ENCODE assay signal across 21 cellular contexts in the genomic region with DNA sequence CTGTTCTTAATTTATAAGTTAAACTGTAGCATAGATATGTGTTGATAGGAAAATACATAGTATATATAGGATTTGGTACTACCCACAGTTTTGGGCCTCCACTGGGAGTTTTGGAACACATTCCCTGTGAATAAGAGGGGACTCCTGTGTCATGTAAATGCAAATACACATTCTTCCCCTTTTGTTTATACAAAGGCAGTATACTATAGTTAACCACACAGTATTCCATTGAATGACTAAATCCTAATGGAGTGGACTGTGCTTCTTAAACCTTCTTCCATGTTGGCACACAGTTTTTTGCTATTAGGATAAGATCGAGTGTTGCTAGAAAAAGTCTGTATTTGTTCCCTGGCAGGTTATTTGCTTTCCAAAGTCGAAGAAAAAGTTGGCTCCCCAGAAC. TPM values are rescaled to one million over a fixed set of nuclear protein-coding genes. Genes with fewer than 3 reads are reported as not detected.
DNase-seq lines count a peak whose midpoint lies in the region; ATAC-seq and TF ChIP-seq lines count a peak whose summit lies in the region.
"Had no signal": no experiment of that assay in that cellular context is flagged by ENCODE, and none has a peak within 500 bp of the region (broad histone marks: within the 10 kb centered on the region; RNA-seq: fewer than 3 reads in every experiment).

No MANE protein-coding gene starts in this region.

- H4K8ac ChIP-seq in neuronal stem cell (ENCODE audit: low read depth, low read length), result no peak overlapping the region

- H3K36me3 Mint-ChIP-seq in GM23338 (ENCODE audit: low read depth) (peaks cover 98% of the 10 kb centered on the region), T-helper 17 cell (ENCODE audit: low read depth) (peaks cover 5% of the 10 kb centered on the region)

- no peak overlapping the region for H2BK12ac ChIP-seq in neuronal stem cell (ENCODE audit: low read length)

- no peak overlapping the region for H3K14ac ChIP-seq in neuronal stem cell (ENCODE audit: low read length)

- no peak overlapping the region for H2BK15ac ChIP-seq in neuronal stem cell (ENCODE audit: low read length)

- H2AFZ ChIP-seq in GM23338, result no peak overlapping the region
- H2AFZ ChIP-seq in parathyroid adenoma, result no peak overlapping the region
- no peak overlapping the region for H2AFZ ChIP-seq in neuronal stem cell (ENCODE audit: low read length)

- no CpG with 5 or more reads among the region's 2 CpGs for WGBS in neuronal stem cell (ENCODE audit: extremely low coverage in 2 of 2, insufficient read length in 2 of 2, insufficient replicate concordance in 1 of 2), 2 donors

- H3K18ac ChIP-seq in neuronal stem cell (ENCODE audit: low read length), result no peak overlapping the region

- H3K27me3 ChIP-seq in GM23338 (ENCODE audit: insufficient read depth) (no peaks in the 10 kb centered on the region), HAP-1 (ENCODE audit: low read depth) (no peaks in the 10 kb centered on the region), parathyroid adenoma (ENCODE audit: control insufficient read depth, insufficient read depth, low read length) (no peaks in the 10 kb centered on the region), neuronal stem cell (ENCODE audit: control insufficient read depth in 3 of 3, insufficient read depth in 3 of 3, low read depth in 1 of 3, low read length in 3 of 3) (no peaks in the 10 kb centered on the region)
- H3K27me3 ChIP-seq: BE2C had no signal

- no peak for DNase-seq in GM23338 (ENCODE audit: low spot score)
- DNase-seq in HAP-1 (ENCODE audit: low spot score in 2 of 2), result peak; percentile 47 to 94
- DNase-seq in T-helper 17 cell, result no peak
- no peak for DNase-seq in neuronal stem cell (ENCODE audit: low spot score)
- DNase-seq: ACHN; BE2C; C1 segment of cervical spinal cord; CD4-positive, CD25-positive, alpha-beta regulatory T cell; CD8-positive, alpha-beta memory T cell; COR-L47; DMS 273 treated with DMSO at 0.1 percent for 48 hours; DMS53; DND-41; EL; HFFc6 had no signal

- H3K27ac ChIP-seq in GM23338 (ENCODE audit: low read depth), result peak overlapping the region; percentile 63
- H3K27ac ChIP-seq in parathyroid adenoma, result peak overlapping the region; percentile 34
- H3K27ac ChIP-seq in neuronal stem cell (replicated peaks; ENCODE audit: low read length), result no peak overlapping the region

- H3K9me3 ChIP-seq in HAP-1 (no peaks in the 10 kb centered on the region), T-helper 17 cell (ENCODE audit: control insufficient read depth, low read length, poor library complexity, severe bottlenecking) (no peaks in the 10 kb centered on the region), parathyroid adenoma (ENCODE audit: control insufficient read depth, low read length) (no peaks in the 10 kb centered on the region), neuronal stem cell (replicated peaks in 1 of 2; ENCODE audit: control insufficient read depth in 2 of 2, insufficient read depth in 1 of 2, low read depth in 1 of 2, low read length in 2 of 2) (no peaks in the 10 kb centered on the region)
- H3K9me3 ChIP-seq: BE2C had no signal

- no peak overlapping the region for H3K9ac ChIP-seq in parathyroid adenoma
- H3K9ac ChIP-seq in neuronal stem cell (ENCODE audit: low read depth, low read length, poor library complexity), result no peak overlapping the region

- H3K79me2 ChIP-seq in GM23338 (replicated peaks; ENCODE audit: insufficient read depth) (peaks cover 17% of the 10 kb centered on the region), parathyroid adenoma (peaks cover 6% of the 10 kb centered on the region)

- H3K4me1 Mint-ChIP-seq in GM23338, result peaks cover 42% of the 10 kb centered on the region
- H3K4me1 Mint-ChIP-seq in T-helper 17 cell, result peaks cover 9% of the 10 kb centered on the region

- no peak overlapping the region for H2BK120ac ChIP-seq in neuronal stem cell (ENCODE audit: low read depth, low read length)

- H3F3A ChIP-seq in GM23338 (replicated peaks; ENCODE audit: low read depth), result no peaks in the 10 kb centered on the region

- no peak for TF ChIP-seq CTCF in GM23338 (conservative IDR thresholded peaks at IDR 0.05; ENCODE audit: low read depth in 2 of 2)
- TF ChIP-seq CTCF in parathyroid adenoma (IDR thresholded peaks at IDR 0.05), result no peak

- ATAC-seq in GM23338 (peak; percentile 54), T-helper 17 cell (no peak), HG02981 (IDR thresholded peaks at IDR 0.05; ENCODE audit: unreplicated experiment) (no peak)
- ATAC-seq: GM12878, HCT116 had no signal

- H4K20me1 ChIP-seq in GM23338 (replicated peaks; ENCODE audit: insufficient read depth), result peaks cover 16% of the 10 kb centered on the region

- H3K27me3 Mint-ChIP-seq in GM23338 (ENCODE audit: insufficient read depth, low read depth, poor library complexity) (no peaks in the 10 kb centered on the region), T-helper 17 cell (no peaks in the 10 kb centered on the region)
- H3K27me3 Mint-ChIP-seq: CD4-positive, CD25-positive, alpha-beta regulatory T cell; CD8-positive, alpha-beta memory T cell had no signal

- no peak overlapping the region for H3K4me3 Mint-ChIP-seq in GM23338
- peak overlapping the region; percentile 25 for H3K4me3 Mint-ChIP-seq in T-helper 17 cell
- H3K4me3 Mint-ChIP-seq: CD4-positive, CD25-positive, alpha-beta regulatory T cell; CD8-positive, alpha-beta memory T cell; HFFc6 had no signal

- H2BK5ac ChIP-seq in neuronal stem cell (ENCODE audit: low read length), result no peak overlapping the region

- no peak overlapping the region for H4K91ac ChIP-seq in neuronal stem cell (ENCODE audit: low read depth, low read length, poor library complexity)

- H3K4me1 ChIP-seq in GM23338 (ENCODE audit: insufficient read depth) (peaks cover 19% of the 10 kb centered on the region; the same call in 1 of the 2 replicates), HAP-1 (peaks cover 31% of the 10 kb centered on the region), parathyroid adenoma (peaks cover 42% of the 10 kb centered on the region), neuronal stem cell (ENCODE audit: control insufficient read depth in 2 of 2, insufficient read depth in 1 of 2, low read depth in 1 of 2, low read length in 2 of 2) (no peaks in the 10 kb centered on the region)
- H3K4me1 ChIP-seq: BE2C had no signal

- H3K27ac Mint-ChIP-seq in GM23338 (peak overlapping the region; percentile 60), T-helper 17 cell (no peak overlapping the region)
- H3K27ac Mint-ChIP-seq: HFFc6 had no signal

- no peak overlapping the region for H3K4ac ChIP-seq in neuronal stem cell (ENCODE audit: low read length)

- H3K9me2 ChIP-seq in GM23338 (ENCODE audit: insufficient read depth), result no peaks in the 10 kb centered on the region

- H3K4me2 ChIP-seq in GM23338 (no peak overlapping the region), parathyroid adenoma (ENCODE audit: low read length) (no peak overlapping the region), neuronal stem cell (ENCODE audit: insufficient read depth, low read length, poor library complexity, severe bottlenecking) (no peak overlapping the region)

- H3K4me3 ChIP-seq in GM23338 (no peak overlapping the region), HAP-1 (no peak overlapping the region), parathyroid adenoma (ENCODE audit: low read depth, low read length) (no peak overlapping the region), neuronal stem cell (ENCODE audit: low read length in 2 of 2) (no peak overlapping the region)
- H3K4me3 ChIP-seq: GM12878 had no signal

- peaks cover 73% of the 10 kb centered on the region for H3K36me3 ChIP-seq in GM23338 (ENCODE audit: insufficient read depth)
- H3K36me3 ChIP-seq in HAP-1 (replicated peaks), result peaks cover 70% of the 10 kb centered on the region
- no peaks in the 10 kb centered on the region for H3K36me3 ChIP-seq in parathyroid adenoma (ENCODE audit: control insufficient read depth, insufficient read depth, low read length)
- H3K36me3 ChIP-seq in neuronal stem cell (replicated peaks in 1 of 2; ENCODE audit: control insufficient read depth in 2 of 2, insufficient read depth in 2 of 2, low read length in 2 of 2), result peaks cover 41 to 98% of the 10 kb centered on the region in 2 donors

- no peaks in the 10 kb centered on the region for H3K9me3 Mint-ChIP-seq in GM23338
- H3K9me3 Mint-ChIP-seq: CD8-positive, alpha-beta memory T cell; HFFc6 had no signal

- H3K23ac ChIP-seq in neuronal stem cell (ENCODE audit: low read depth, low read length, poor library complexity), result no peak overlapping the region

- in situ Hi-C loops in HAP-1 (cut with MboI; ENCODE audit: low sequenced_read_pairs), result no loop called here

- peaks cover 3% of the 10 kb centered on the region for H3K79me1 ChIP-seq in neuronal stem cell (ENCODE audit: low read depth, low read length)

- no peak overlapping the region for H2AK5ac ChIP-seq in neuronal stem cell (ENCODE audit: low read depth, low read length)

RNA-seq across cellular contexts. Expression of gene TAC4, which starts 22.2 kb away (rescaled TPM):
- not detected in 2 replicates for total RNA-seq in GM23338 (2014; rRNA removed; shearing (Covaris generic))
- not detected in 2 replicates for polyA plus RNA-seq in GM23338 (2016; fragmentation: Nextera tagmentation; extraction: Ambion mirVana)
- total RNA-seq in T-helper 17 cell, result not detected
- polyA plus RNA-seq in neuronal stem cell (2013, experiment 1 of 2), result not detected
- polyA plus RNA-seq in neuronal stem cell (2013, experiment 2 of 2), result not detected
- total RNA-seq: CD4-positive, CD25-positive, alpha-beta regulatory T cell; CD8-positive, alpha-beta memory T cell; G401; GM12878; H1; HFFc6 had no signal
- polyA plus RNA-seq: CD4-positive, CD25-positive, alpha-beta regulatory T cell; CD8-positive, alpha-beta memory T cell; GM12878 had no signal

RNA-seq across cellular contexts. Expression of gene KAT7, which starts 37.2 kb away (rescaled TPM):
- 187 and 226 TPM in 2 replicates for total RNA-seq in GM23338 (2014; rRNA removed; shearing (Covaris generic))
- 30.5 and 31.0 TPM in 2 replicates for polyA plus RNA-seq in GM23338 (2016; fragmentation: Nextera tagmentation; extraction: Ambion mirVana)
- 100 to 1,000 TPM; 191 to 201 TPM for total RNA-seq in T-helper 17 cell
- polyA plus RNA-seq in neuronal stem cell (2013, experiment 1 of 2), result 94.8 TPM
- 94.3 TPM for polyA plus RNA-seq in neuronal stem cell (2013, experiment 2 of 2)

Comparison
In these comparisons a context has a peak if more than half of its experiments do, and no peak if none do; other contexts are left out.
1. DNase-seq: peak in HAP-1 (2 of 2); none in GM23338 (single experiment), T-helper 17 cell (0 of 3) and neuronal stem cell (single experiment).